Comparison of ENCODE assay signal across 8 cellular contexts in the genomic region with DNA sequence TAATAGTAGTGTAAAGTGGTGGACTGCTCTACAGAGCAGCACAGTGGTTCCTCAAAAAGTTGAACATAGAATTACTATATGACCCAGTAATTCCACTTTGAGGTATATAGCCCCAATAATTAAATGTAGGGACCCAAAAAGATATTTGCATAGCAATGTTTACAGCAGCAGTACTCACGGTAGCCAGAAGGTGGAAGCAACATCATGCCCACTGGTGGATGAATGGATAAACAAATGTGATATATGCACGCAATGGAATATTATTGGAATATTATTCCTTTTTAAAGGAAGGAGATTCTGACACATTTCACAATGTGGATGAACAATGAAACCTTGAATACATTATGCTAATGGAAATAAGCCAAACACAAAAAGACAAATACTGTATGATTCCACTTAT.
A peak's percentile ranks its signal among the peaks of the same experiment; 100 is the strongest.
DNase-seq lines count a peak whose midpoint lies in the region; ATAC-seq, FAIRE-seq and TF ChIP-seq lines count a peak whose summit lies in the region.
"Not testable (repeated sequence)": the region's sequence is repeated elsewhere in the genome, so short reads cannot be mapped to it uniquely, and the experiment has no call there.

No MANE protein-coding gene starts in this region.

- not testable (repeated sequence) for H3K4me3 ChIP-seq in LNCaP clone FGC (ENCODE audit: low read depth, low read length); left ventricle myocardium inferior; HepG2 (replicated peaks in 1 of 3; ENCODE audit: insufficient read depth in 1 of 3, low read depth in 2 of 3, low read length in 3 of 3)

- not testable (repeated sequence) for H3K36me3 Mint-ChIP-seq in MCF 10A (ENCODE audit: insufficient read depth, unreplicated experiment)

- not testable (repeated sequence) for H3K27ac ChIP-seq in left ventricle myocardium inferior (replicated peaks); HepG2 (ENCODE audit: extremely low read length, insufficient read depth, low read length)

- not testable (repeated sequence) for H3K27ac Mint-ChIP-seq in MCF 10A (ENCODE audit: low read depth, unreplicated experiment)

- H2AFZ ChIP-seq in HepG2 (ENCODE audit: low read length), result not testable (repeated sequence)

- TF ChIP-seq POLR2A in HepG2 (IDR thresholded peaks at IDR 0.05; ENCODE audit: insufficient read depth in 1 of 2, low read depth in 2 of 2, low read length in 2 of 2), result not testable (repeated sequence)

- in situ Hi-C loops in SK-MEL-5 (cut with HindIII; ENCODE audit: low pct_unique_long_range_greater_than_20kb, low sequenced_read_pairs); HepG2 (cut with HindIII; ENCODE audit: extremely low pct_ligation_motif_present, low pct_unique_long_range_greater_than_20kb): not testable (repeated sequence)

- BruUV-seq in MCF 10A (replicated peaks; lab: Mats Ljungman, UMichigan); HepG2 (replicated peaks; lab: Mats Ljungman, UMichigan): not testable (repeated sequence)

- not testable (repeated sequence) for H3K27me3 ChIP-seq in left ventricle myocardium inferior (ENCODE audit: low read depth); HepG2 (ENCODE audit: control insufficient read depth in 1 of 2, insufficient read depth in 2 of 2, low read length in 2 of 2)

- TF ChIP-seq CTCF in LNCaP clone FGC (IDR thresholded peaks at IDR 0.05; ENCODE audit: control insufficient read depth, extremely low read depth, insufficient read depth) (peak; percentile 64), MCF 10A (IDR thresholded peaks at IDR 0.05; ENCODE audit: unreplicated experiment) (peak; percentile 9), left ventricle myocardium inferior (IDR thresholded peaks at IDR 0.05; ENCODE audit: borderline replicate concordance) (peak; percentile 15), HepG2 (CRISPR knock-in tag; IDR thresholded peaks at IDR 0.05) (0 out of 2 replicates have a peak, but pooled peaks have one; percentile 38)

- not testable (repeated sequence) for H3K9ac ChIP-seq in HepG2 (ENCODE audit: insufficient read depth, low read depth, low read length)

- not testable (repeated sequence) for H3K4me3 Mint-ChIP-seq in MCF 10A (ENCODE audit: unreplicated experiment)

- CTCF ChIA-PET in MCF 10A (lab: Yijun Ruan, JAX); HepG2 (lab: Yijun Ruan, JAX; ENCODE audit: low intra/inter-chr PET ratio, low total read pairs): not testable (repeated sequence)

- H3K4me2 ChIP-seq in HepG2 (ENCODE audit: low read depth, low read length), result not testable (repeated sequence)

- H3K9me3 Mint-ChIP-seq in MCF 10A (ENCODE audit: unreplicated experiment), result not testable (repeated sequence)

- POLR2A ChIA-PET in MCF 10A (lab: Yijun Ruan, JAX); HepG2 (lab: Yijun Ruan, JAX): not testable (repeated sequence)

- H3K4me1 Mint-ChIP-seq in MCF 10A (ENCODE audit: insufficient read depth, unreplicated experiment), result not testable (repeated sequence)

- DNase-seq in Ammon's horn (ENCODE audit: low spot score) (peak; percentile 0), Daoy (ENCODE audit: low read depth) (peak; percentile 28), RCC 7860 (ENCODE audit: low spot score) (peak; percentile 5), SK-MEL-5 (ENCODE audit: low read depth, low spot score) (peak; percentile 32), MCF 10A (ENCODE audit: unreplicated experiment) (peak; percentile 2), HepG2 (ENCODE audit: low spot score) (peak; percentile 3)
- not testable (repeated sequence) for DNase-seq in LNCaP clone FGC (ENCODE audit: low read depth); left ventricle myocardium inferior

- TF ChIP-seq EP300 in HepG2 (IDR thresholded peaks at IDR 0.05; ENCODE audit: low read depth in 2 of 2, low read length in 2 of 2); HepG2 (CRISPR knock-in tag; IDR thresholded peaks at IDR 0.05; ENCODE audit: borderline replicate concordance): not testable (repeated sequence)

- intact Hi-C loops in MCF 10A (cut with micrococcal nuclease); left ventricle myocardium inferior (cut with micrococcal nuclease); HepG2 (cut with micrococcal nuclease; ENCODE audit: unreplicated experiment): not testable (repeated sequence)

- 59% methylated on average over 2 of the region's 2 CpGs for WGBS in HepG2 (ENCODE audit: low lambda C conversion rate)

- not testable (repeated sequence) for H3K9me3 ChIP-seq in left ventricle myocardium inferior (replicated peaks); HepG2 (ENCODE audit: low read length)

- not testable (repeated sequence) for H3K4me1 ChIP-seq in left ventricle myocardium inferior; HepG2 (ENCODE audit: insufficient read depth, low read length)

- H4K20me1 ChIP-seq in HepG2 (ENCODE audit: insufficient read depth, low read length), result not testable (repeated sequence)

- FAIRE-seq in RCC 7860 (lab: Jason Lieb, UNC); HepG2 (lab: Jason Lieb, UNC): not testable (repeated sequence)

- ATAC-seq in HepG2, result peak; percentile 79

- H3K27me3 Mint-ChIP-seq in MCF 10A (ENCODE audit: insufficient read depth, unreplicated experiment), result not testable (repeated sequence)

- not testable (repeated sequence) for H3K36me3 ChIP-seq in left ventricle myocardium inferior; HepG2 (replicated peaks in 1 of 2; ENCODE audit: control insufficient read depth in 1 of 2, insufficient read depth in 2 of 2, low read length in 2 of 2)

- TF ChIP-seq RAD21 in HepG2 (CRISPR knock-in tag; IDR thresholded peaks at IDR 0.05), result not testable (repeated sequence)

- H3K79me2 ChIP-seq in HepG2 (ENCODE audit: insufficient read depth, low read length), result not testable (repeated sequence)

TF ChIP-seq in HepG2, 621 proteins besides CTCF, POLR2A, EP300 and RAD21:
- TF ChIP-seq STAG1 (CRISPR knock-in tag; IDR thresholded peaks at IDR 0.05) (peak; percentile 69), SMC3 (IDR thresholded peaks at IDR 0.05; ENCODE audit: low read length) (peak; percentile 25; the same call in 1 of the 2 replicates), FOXA1 (CRISPR knock-in tag; IDR thresholded peaks at IDR 0.05) (peak; percentile 40; the same call in 1 of the 2 replicates), FOXA3 (CRISPR knock-in tag; IDR thresholded peaks at IDR 0.05) (0 out of 2 replicates have a peak, but pooled peaks have one; percentile 10)
- TF ChIP-seq FOXA1 (IDR thresholded peaks at IDR 0.05), result not testable (repeated sequence)

Comparison
In these comparisons a context has a peak if more than half of its experiments do, and no peak if none do; other contexts are left out.
1. CTCF ChIP-seq: peak in every context shown above with its lines; median percentile 64 in LNCaP clone FGC; 38 in HepG2; 15 in left ventricle myocardium inferior; 9 in MCF 10A.